ENCODE assay signal across 8 cellular contexts in the genomic region with DNA sequence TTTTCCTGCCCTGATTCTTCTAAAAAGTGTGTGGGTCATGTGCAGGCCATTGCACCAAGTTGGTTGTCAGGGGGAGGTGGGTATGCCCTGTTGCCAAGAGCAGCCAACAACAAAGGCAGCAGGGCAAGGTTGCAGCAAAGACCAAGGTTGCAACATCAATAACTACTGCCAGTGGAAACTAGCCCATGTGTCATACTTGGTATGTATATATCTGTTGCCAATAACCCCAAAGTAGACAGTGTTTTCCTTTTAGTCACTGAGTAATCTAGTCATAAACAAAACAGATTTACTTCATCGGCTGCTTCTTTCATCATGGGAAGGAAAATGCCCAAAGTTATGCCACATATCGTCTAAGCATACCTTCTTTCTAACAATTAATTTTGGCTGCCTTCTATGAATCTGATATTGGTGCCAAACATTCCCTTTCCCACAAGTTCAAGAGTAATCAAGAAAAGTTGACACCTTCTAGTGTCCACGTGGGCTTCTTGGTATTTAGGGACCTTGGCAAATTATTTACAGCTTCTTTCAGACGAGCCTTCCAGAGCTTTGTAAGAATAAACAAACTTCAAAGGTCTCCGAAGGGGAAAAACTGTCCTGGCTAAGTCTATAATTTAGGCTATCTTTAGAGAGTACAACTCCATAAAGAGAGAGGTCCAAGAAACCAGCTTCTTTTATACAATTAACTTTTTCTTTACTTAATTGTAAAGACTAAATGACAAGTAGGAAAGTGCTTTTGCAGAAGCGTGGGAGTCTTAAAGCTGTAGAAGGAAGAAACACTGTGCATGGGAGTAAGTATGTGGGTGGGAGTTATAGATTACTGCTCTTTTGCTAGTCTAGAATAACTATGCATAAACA. TPM values are rescaled to one million over a fixed set of nuclear protein-coding genes. Genes with fewer than 3 reads are reported as not detected.
DNase-seq lines count a peak whose midpoint lies in the region; ATAC-seq and TF ChIP-seq lines count a peak whose summit lies in the region.

No MANE protein-coding gene starts in this region.

- H3K4me1 ChIP-seq in GM23338 (ENCODE audit: insufficient read depth) = no peaks in the 10 kb centered on the region
- H3K4me1 ChIP-seq in right cardiac atrium (ENCODE audit: control insufficient read depth, insufficient read depth, low read length) = peaks cover 2% of the 10 kb centered on the region

- H3K79me2 ChIP-seq in GM23338 (replicated peaks; ENCODE audit: insufficient read depth) = no peaks in the 10 kb centered on the region

- H3K27me3 ChIP-seq in GM23338 (ENCODE audit: insufficient read depth) = no peaks in the 10 kb centered on the region
- H3K27me3 ChIP-seq in right cardiac atrium (ENCODE audit: control insufficient read depth, insufficient read depth) = no peaks in the 10 kb centered on the region

- no peaks in the 10 kb centered on the region for H3K9me3 Mint-ChIP-seq in GM23338
- peaks cover under 1% of the 10 kb centered on the region for H3K9me3 Mint-ChIP-seq in activated naive CD4-positive, alpha-beta T cell treated with anti-CD3 and anti-CD28 coated beads, Interleukin-2, amount 10 ng/mL, durations not matched to agents 7 days and 5 days

- ATAC-seq in GM23338 (no peak), right cardiac atrium (peak; percentile 90 to 94), GM19023 (IDR thresholded peaks at IDR 0.05; ENCODE audit: unreplicated experiment) (no peak), HG02870 (IDR thresholded peaks at IDR 0.05; ENCODE audit: unreplicated experiment) (no peak)

- no peaks in the 10 kb centered on the region for H3K9me3 ChIP-seq in right cardiac atrium (ENCODE audit: control insufficient read depth, low read length)

- H3K4me1 Mint-ChIP-seq in GM23338 = no peaks in the 10 kb centered on the region
- H3K4me1 Mint-ChIP-seq in activated naive CD4-positive, alpha-beta T cell treated with anti-CD3 and anti-CD28 coated beads, Interleukin-2, amount 10 ng/mL, durations not matched to agents 7 days and 5 days = peaks cover 89% of the 10 kb centered on the region

- WGBS in right cardiac atrium = 45% methylated on average over 6 of the region's 6 CpGs

- H3K9me2 ChIP-seq in GM23338 (ENCODE audit: insufficient read depth) = no peaks in the 10 kb centered on the region

- 0 out of 2 replicates have a peak overlapping the region, but pooled peaks have one; percentile 12 for H2AFZ ChIP-seq in GM23338

- CTCF ChIA-PET in activated naive CD4-positive, alpha-beta T cell treated with anti-CD3 and anti-CD28 coated beads, Interleukin-2, amount 10 ng/mL, durations not matched to agents 7 days and 5 days (lab: Charles Lee) = interaction anchor here (0.9 to 1.5 kb wide), 3 partner anchors 14 to 75 kb away, joined by 3 read pairs; no protein-coding TSS in a partner anchor

- H4K20me1 ChIP-seq in GM23338 (replicated peaks; ENCODE audit: insufficient read depth) = no peaks in the 10 kb centered on the region

- no peaks in the 10 kb centered on the region for H3F3A ChIP-seq in GM23338 (replicated peaks; ENCODE audit: low read depth)

- H3K27ac ChIP-seq in GM23338 (ENCODE audit: low read depth) (no peak overlapping the region), right cardiac atrium (ENCODE audit: low read length) (no peak overlapping the region)

- no peak overlapping the region for H3K4me3 Mint-ChIP-seq in GM23338
- H3K4me3 Mint-ChIP-seq in activated naive CD4-positive, alpha-beta T cell treated with anti-CD3 and anti-CD28 coated beads, Interleukin-2, amount 10 ng/mL, durations not matched to agents 7 days and 5 days = peak overlapping the region; percentile 72

- H3K4me3 ChIP-seq in GM23338 (no peak overlapping the region), right cardiac atrium (ENCODE audit: low read length) (no peak overlapping the region)

- intact Hi-C loops in right cardiac atrium (cut with DNase I) = no loop called here

- peaks cover 3% of the 10 kb centered on the region for H3K27me3 Mint-ChIP-seq in GM23338 (ENCODE audit: insufficient read depth, low read depth, poor library complexity)
- H3K27me3 Mint-ChIP-seq in activated naive CD4-positive, alpha-beta T cell treated with anti-CD3 and anti-CD28 coated beads, Interleukin-2, amount 10 ng/mL, durations not matched to agents 7 days and 5 days = no peaks in the 10 kb centered on the region

- DNase-seq in AG08396 (ENCODE audit: low spot score) (peak; percentile 89), GM23338 (ENCODE audit: low spot score) (no peak), NOMO-1 treated with dmso at 0.1 percent for 144 hours (lab: John Stamatoyannopoulos, UW; ENCODE audit: unreplicated experiment) (peak; percentile 93), right cardiac atrium (peak; percentile 49 to 56 (median 54))
- DNase-seq in activated naive CD4-positive, alpha-beta T cell treated with anti-CD3 and anti-CD28 coated beads, Interleukin-2, amount 10 ng/mL, durations not matched to agents 7 days and 5 days = peak; percentile 68
- DNase-seq in stimulated activated CD4-positive, alpha-beta T cell treated with anti-CD3 and anti-CD28 coated beads, TNF-alpha, amount 100 ng/mL, for 1 hour (ENCODE audit: low read depth in 3 of 3, low spot score in 1 of 3) = peak in 2 of 3 donors; percentile 29 to 46

- no peaks in the 10 kb centered on the region for H3K36me3 Mint-ChIP-seq in GM23338 (ENCODE audit: low read depth)
- peaks cover 50% of the 10 kb centered on the region for H3K36me3 Mint-ChIP-seq in activated naive CD4-positive, alpha-beta T cell treated with anti-CD3 and anti-CD28 coated beads, Interleukin-2, amount 10 ng/mL, durations not matched to agents 7 days and 5 days

- H3K27ac Mint-ChIP-seq in GM23338 = no peak overlapping the region
- peak overlapping the region; percentile 94 for H3K27ac Mint-ChIP-seq in activated naive CD4-positive, alpha-beta T cell treated with anti-CD3 and anti-CD28 coated beads, Interleukin-2, amount 10 ng/mL, durations not matched to agents 7 days and 5 days

- no peak overlapping the region for H3K4me2 ChIP-seq in GM23338

- no peaks in the 10 kb centered on the region for H3K36me3 ChIP-seq in GM23338 (ENCODE audit: insufficient read depth)

- no peak for TF ChIP-seq CTCF in GM23338 (conservative IDR thresholded peaks at IDR 0.05; ENCODE audit: low read depth in 2 of 2)

TF ChIP-seq in GM23338, 12 proteins besides CTCF, POLR2A, EP300 and RAD21 (continues in another document):
- TF ChIP-seq, protein P1, sequence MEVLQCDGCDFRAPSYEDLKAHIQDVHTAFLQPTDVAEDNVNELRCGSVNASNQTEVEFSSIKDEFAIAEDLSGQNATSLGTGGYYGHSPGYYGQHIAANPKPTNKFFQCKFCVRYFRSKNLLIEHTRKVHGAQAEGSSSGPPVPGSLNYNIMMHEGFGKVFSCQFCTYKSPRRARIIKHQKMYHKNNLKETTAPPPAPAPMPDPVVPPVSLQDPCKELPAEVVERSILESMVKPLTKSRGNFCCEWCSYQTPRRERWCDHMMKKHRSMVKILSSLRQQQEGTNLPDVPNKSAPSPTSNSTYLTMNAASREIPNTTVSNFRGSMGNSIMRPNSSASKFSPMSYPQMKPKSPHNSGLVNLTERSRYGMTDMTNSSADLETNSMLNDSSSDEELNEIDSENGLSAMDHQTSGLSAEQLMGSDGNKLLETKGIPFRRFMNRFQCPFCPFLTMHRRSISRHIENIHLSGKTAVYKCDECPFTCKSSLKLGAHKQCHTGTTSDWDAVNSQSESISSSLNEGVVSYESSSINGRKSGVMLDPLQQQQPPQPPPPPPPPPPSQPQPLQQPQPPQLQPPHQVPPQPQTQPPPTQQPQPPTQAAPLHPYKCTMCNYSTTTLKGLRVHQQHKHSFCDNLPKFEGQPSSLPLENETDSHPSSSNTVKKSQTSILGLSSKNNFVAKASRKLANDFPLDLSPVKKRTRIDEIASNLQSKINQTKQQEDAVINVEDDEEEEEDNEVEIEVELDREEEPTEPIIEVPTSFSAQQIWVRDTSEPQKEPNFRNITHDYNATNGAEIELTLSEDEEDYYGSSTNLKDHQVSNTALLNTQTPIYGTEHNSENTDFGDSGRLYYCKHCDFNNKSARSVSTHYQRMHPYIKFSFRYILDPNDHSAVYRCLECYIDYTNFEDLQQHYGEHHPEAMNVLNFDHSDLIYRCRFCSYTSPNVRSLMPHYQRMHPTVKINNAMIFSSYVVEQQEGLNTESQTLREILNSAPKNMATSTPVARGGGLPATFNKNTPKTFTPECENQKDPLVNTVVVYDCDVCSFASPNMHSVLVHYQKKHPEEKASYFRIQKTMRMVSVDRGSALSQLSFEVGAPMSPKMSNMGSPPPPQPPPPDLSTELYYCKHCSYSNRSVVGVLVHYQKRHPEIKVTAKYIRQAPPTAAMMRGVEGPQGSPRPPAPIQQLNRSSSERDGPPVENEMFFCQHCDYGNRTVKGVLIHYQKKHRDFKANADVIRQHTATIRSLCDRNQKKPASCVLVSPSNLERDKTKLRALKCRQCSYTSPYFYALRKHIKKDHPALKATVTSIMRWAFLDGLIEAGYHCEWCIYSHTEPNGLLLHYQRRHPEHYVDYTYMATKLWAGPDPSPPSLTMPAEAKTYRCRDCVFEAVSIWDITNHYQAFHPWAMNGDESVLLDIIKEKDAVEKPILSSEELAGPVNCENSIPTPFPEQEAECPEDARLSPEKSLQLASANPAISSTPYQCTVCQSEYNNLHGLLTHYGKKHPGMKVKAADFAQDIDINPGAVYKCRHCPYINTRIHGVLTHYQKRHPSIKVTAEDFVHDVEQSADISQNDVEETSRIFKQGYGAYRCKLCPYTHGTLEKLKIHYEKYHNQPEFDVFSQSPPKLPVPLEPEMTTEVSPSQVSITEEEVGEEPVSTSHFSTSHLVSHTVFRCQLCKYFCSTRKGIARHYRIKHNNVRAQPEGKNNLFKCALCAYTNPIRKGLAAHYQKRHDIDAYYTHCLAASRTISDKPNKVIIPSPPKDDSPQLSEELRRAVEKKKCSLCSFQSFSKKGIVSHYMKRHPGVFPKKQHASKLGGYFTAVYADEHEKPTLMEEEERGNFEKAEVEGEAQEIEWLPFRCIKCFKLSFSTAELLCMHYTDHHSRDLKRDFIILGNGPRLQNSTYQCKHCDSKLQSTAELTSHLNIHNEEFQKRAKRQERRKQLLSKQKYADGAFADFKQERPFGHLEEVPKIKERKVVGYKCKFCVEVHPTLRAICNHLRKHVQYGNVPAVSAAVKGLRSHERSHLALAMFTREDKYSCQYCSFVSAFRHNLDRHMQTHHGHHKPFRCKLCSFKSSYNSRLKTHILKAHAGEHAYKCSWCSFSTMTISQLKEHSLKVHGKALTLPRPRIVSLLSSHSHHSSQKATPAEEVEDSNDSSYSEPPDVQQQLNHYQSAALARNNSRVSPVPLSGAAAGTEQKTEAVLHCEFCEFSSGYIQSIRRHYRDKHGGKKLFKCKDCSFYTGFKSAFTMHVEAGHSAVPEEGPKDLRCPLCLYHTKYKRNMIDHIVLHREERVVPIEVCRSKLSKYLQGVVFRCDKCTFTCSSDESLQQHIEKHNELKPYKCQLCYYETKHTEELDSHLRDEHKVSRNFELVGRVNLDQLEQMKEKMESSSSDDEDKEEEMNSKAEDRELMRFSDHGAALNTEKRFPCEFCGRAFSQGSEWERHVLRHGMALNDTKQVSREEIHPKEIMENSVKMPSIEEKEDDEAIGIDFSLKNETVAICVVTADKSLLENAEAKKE (CRISPR knock-in tag; IDR thresholded peaks at IDR 0.05) = no peak
- TF ChIP-seq POLR2AphosphoS5 (IDR thresholded peaks at IDR 0.05; ENCODE audit: low read depth) (no peak), JUNB (IDR thresholded peaks at IDR 0.05; ENCODE audit: unreplicated experiment) (no peak)

RNA-seq across cellular contexts. Expression of a gene that starts 10.1 kb away (rescaled TPM):
- total RNA-seq in GM23338 (2014; rRNA removed; shearing (Covaris generic)) = 15.7 and 23.2 TPM in 2 replicates
- polyA plus RNA-seq in GM23338 (2016; fragmentation: Nextera tagmentation; extraction: Ambion mirVana) = 8.4 and 9.4 TPM in 2 replicates
- total RNA-seq in right cardiac atrium = 100 to 1,000 TPM; 142 to 160 (median 154) TPM
- polyA plus RNA-seq in right cardiac atrium = 52.7 TPM

Comparison
In these comparisons a context has a peak if more than half of its experiments do, and no peak if none do; other contexts are left out.
1. ATAC-seq: peak in right cardiac atrium (2 of 2); none in GM23338 (single experiment), GM19023 (single experiment) and HG02870 (single experiment).